ENCODE assay signal across 1 cellular context in genomic region chr12:9700606-9700956, GRCh38.
TF ChIP-seq lines count a peak whose summit lies in the region.

No MANE protein-coding gene starts in this region.

TF ChIP-seq in neural cell, 6 proteins besides CTCF, POLR2A, EP300 and RAD21 (continued from another document):
- TF ChIP-seq REST (IDR thresholded peaks at IDR 0.05; ENCODE audit: borderline replicate concordance) (no peak), EZH2 (IDR thresholded peaks at IDR 0.05; ENCODE audit: borderline replicate concordance, insufficient read depth, low read length, poor library complexity, severe bottlenecking) (no peak), MXI1 (conservative IDR thresholded peaks at IDR 0.05; ENCODE audit: poor library complexity, severe bottlenecking) (no peak)
